8 cellular contexts compared by ENCODE assay signal in the genomic region with DNA sequence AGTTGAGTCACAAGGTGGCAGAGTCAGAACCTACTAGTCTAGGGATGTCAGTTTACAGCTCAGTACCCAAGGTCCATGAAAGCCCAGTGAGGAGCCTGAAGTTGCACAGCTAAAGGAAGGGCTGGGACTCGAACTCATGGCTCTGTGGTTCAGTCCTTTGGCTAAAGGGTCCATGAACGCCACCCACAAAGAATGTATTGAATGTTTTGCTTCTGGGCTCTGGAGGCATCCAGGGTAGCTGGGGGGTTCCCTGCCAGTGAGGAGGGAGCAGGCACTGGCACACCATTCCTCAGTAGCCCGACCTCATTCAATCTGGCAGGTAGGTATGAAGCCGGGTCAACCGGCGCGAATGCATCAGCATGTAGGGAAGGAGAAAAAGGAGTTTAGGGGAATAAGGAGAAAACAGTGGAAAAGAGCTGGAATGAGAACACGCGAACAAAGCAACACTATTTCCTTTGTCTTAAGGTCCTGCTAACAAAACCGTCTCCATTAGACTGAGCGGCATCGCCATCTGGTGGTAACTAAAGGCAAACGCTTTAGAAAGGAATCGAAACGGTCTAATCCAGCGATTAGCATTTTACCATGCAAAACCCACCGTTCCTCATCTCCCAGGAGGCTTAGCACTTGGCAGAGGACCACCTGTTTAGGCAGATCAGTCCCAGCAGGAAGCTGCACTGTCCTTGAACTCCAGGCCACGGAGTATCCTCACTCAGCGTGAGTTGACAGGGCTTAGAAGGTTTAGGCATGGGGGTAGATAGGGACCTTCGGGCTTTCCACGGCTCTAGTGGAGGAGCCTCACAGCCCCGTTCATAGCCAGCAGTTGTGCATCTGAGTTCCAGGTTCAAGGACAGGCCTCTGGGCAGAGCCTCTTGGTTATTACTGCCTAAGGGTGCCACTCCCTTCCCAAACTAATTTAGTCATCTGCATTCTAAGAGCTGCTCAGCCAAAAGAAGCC.
DNase-seq lines count a peak whose midpoint lies in the region; ATAC-seq and TF ChIP-seq lines count a peak whose summit lies in the region.

No MANE protein-coding gene starts in this region.

- peak in 12 of 14 donors; percentile 35 to 75 (median 50) for DNase-seq in C1 segment of cervical spinal cord (lab: John Stamatoyannopoulos, UW)
- peak in 1 of 2 experiments; percentile 67 for DNase-seq in HL-60 (ENCODE audit: low read depth in 1 of 2, low spot score in 1 of 2)
- DNase-seq in NCI-H82 treated with DMSO at 0.1 percent for 48 hours (lab: John Stamatoyannopoulos, UW; ENCODE audit: unreplicated experiment) = peak; percentile 98
- DNase-seq in activated CD8-positive, alpha-beta memory T cell treated with anti-CD3 and anti-CD28 coated beads, Interleukin-2, amount 50 U/mL, for 48 hours = peak; percentile 70
- peak; percentile 79 for DNase-seq in epithelial cell of esophagus (ENCODE audit: low read depth)
- peak; percentile 83 for DNase-seq in midbrain (lab: John Stamatoyannopoulos, UW)
- DNase-seq in stimulated activated CD8-positive, alpha-beta memory T cell treated with anti-CD3 and anti-CD28 coated beads, Interleukin-4, amount 100 ng/mL, for 48 hours = peak; percentile 64

- peak overlapping the region; percentile 23; the same call in 1 of the 2 replicates for H3K27ac ChIP-seq in HL-60 (replicated peaks)

- no peak for ATAC-seq in GM21367 (IDR thresholded peaks at IDR 0.05; ENCODE audit: unreplicated experiment)

- no peak overlapping the region for H3K4me3 ChIP-seq in HL-60 (replicated peaks; ENCODE audit: insufficient read depth, low read length)
- no peak overlapping the region for H3K4me3 ChIP-seq in epithelial cell of esophagus (ENCODE audit: low read length)

- TF ChIP-seq CTCF in HL-60 (IDR thresholded peaks at IDR 0.05; ENCODE audit: insufficient read depth, low read length) = peak; percentile 88
- TF ChIP-seq CTCF in epithelial cell of esophagus (IDR thresholded peaks at IDR 0.05; ENCODE audit: insufficient read depth, low read depth, low read length, missing control alignments) = peak; percentile 93

- H3K27me3 ChIP-seq in HL-60 (ENCODE audit: insufficient read depth, poor library complexity, severe bottlenecking) = no peaks in the 10 kb centered on the region
